Comparison of ENCODE assay signal across 9 cellular contexts in genomic region chr1:54950361-54951163, GRCh38. TPM values are rescaled to one million over a fixed set of nuclear protein-coding genes. Genes with fewer than 3 reads are reported as not detected.
A peak's percentile ranks its signal among the peaks of the same experiment; 100 is the strongest.
DNase-seq lines count a peak whose midpoint lies in the region; ATAC-seq and TF ChIP-seq lines count a peak whose summit lies in the region.
"Had no signal": no experiment of that assay in that cellular context is flagged by ENCODE, and none has a peak within 500 bp of the region (broad histone marks: within the 10 kb centered on the region; RNA-seq: fewer than 3 reads in every experiment).

No MANE protein-coding gene starts in this region.

- H3K27ac ChIP-seq in right cardiac atrium (ENCODE audit: low read length), result peak overlapping the region; percentile 65
- H3K27ac ChIP-seq in psoas muscle, result peak overlapping the region; percentile 47

- peaks cover 3% of the 10 kb centered on the region for H3K4me1 ChIP-seq in right cardiac atrium (ENCODE audit: control insufficient read depth, insufficient read depth, low read length)
- H3K4me1 ChIP-seq in psoas muscle, result peaks cover 3% of the 10 kb centered on the region

- no peaks in the 10 kb centered on the region for H3K36me3 ChIP-seq in psoas muscle (ENCODE audit: insufficient read depth in 1 of 2, low read depth in 1 of 2)

- peak; percentile 91 for ATAC-seq in Right ventricle myocardium inferior
- peak; percentile 87 for ATAC-seq in right cardiac atrium
- ATAC-seq in psoas muscle, result peak; percentile 84 to 92 (median 88)
- ATAC-seq in HG03196 (IDR thresholded peaks at IDR 0.05; ENCODE audit: unreplicated experiment), result no peak

- intact Hi-C loops in Right ventricle myocardium inferior (cut with DNase I), result loop anchor here (1.0 kb wide), 2 partner anchors 46 to 72 kb away; no protein-coding TSS in a partner anchor
- intact Hi-C loops in cardiac septum (cut with DNase I), result loop anchor here (2.0 kb wide), 2 partner anchors 46 to 72 kb away; no protein-coding TSS in a partner anchor
- intact Hi-C loops in right cardiac atrium (cut with DNase I), result loop anchor here (2.0 to 5.0 kb wide), 3 partner anchors 46 to 72 kb away; partner anchors contain the start of gene BSND (in 2 of the 4)
- intact Hi-C loops in psoas muscle (cut with DNase I), result loop anchor here (1.0 kb wide), 1 partner anchor 46 kb away; no protein-coding TSS in a partner anchor

- H3K9me3 ChIP-seq in right cardiac atrium (ENCODE audit: control insufficient read depth, low read length) (no peaks in the 10 kb centered on the region), psoas muscle (no peaks in the 10 kb centered on the region)

- TF ChIP-seq CTCF in psoas muscle (IDR thresholded peaks at IDR 0.05), result peak; percentile 74

- H3K27me3 ChIP-seq in right cardiac atrium (ENCODE audit: control insufficient read depth, insufficient read depth) (no peaks in the 10 kb centered on the region), psoas muscle (ENCODE audit: insufficient read depth in 3 of 3, low read length in 2 of 3) (no peaks in the 10 kb centered on the region)

- DNase-seq in Right ventricle myocardium inferior (ENCODE audit: missing footprints), result peak; percentile 73
- no peak for DNase-seq in cardiac septum (ENCODE audit: low spot score)
- peak; percentile 73 for DNase-seq in NAMALWA (ENCODE audit: low spot score)
- peak; percentile 73 for DNase-seq in SK-N-DZ (ENCODE audit: low spot score)
- peak in 53 of 56 donors; percentile 27 to 94 (median 63) for DNase-seq in amygdala (lab: John Stamatoyannopoulos, UW)
- DNase-seq in right cardiac atrium, result peak; percentile 72 to 84 (median 80)
- peak; percentile 66 to 80 for DNase-seq in psoas muscle

- no peak overlapping the region for H3K4me3 ChIP-seq in right cardiac atrium (ENCODE audit: low read length)
- peak overlapping the region; percentile 42 for H3K4me3 ChIP-seq in psoas muscle

- WGBS in right cardiac atrium, result 23% methylated on average over 27 of the region's 27 CpGs
- 16 to 26% (median 21%) methylated on average over 27 of the region's 27 CpGs for WGBS in psoas muscle, 3 donors

RNA-seq across cellular contexts. Expression of gene TMEM61, which starts 29.9 kb away (rescaled TPM):
- total RNA-seq in Right ventricle myocardium inferior (not detected), cardiac septum (not detected), right cardiac atrium (not detected), psoas muscle (under 1 TPM in 3 of 4 donors, not detected in 1; 0.34 to 0.54 (median 0.42) TPM)
- not detected in 2 replicates for polyA plus RNA-seq in SK-N-DZ (2014; cell fraction: cytosol; rRNA removed)
- not detected in 2 replicates for polyA plus RNA-seq in SK-N-DZ (2014; cell fraction: nucleus; rRNA removed)
- polyA plus RNA-seq in right cardiac atrium (0.09 TPM), psoas muscle (under 1 TPM; 0.05 to 0.16 (median 0.11) TPM)
- total RNA-seq: urinary bladder had no signal

RNA-seq across cellular contexts. Expression of gene BSND, which starts 48.2 kb away (rescaled TPM):
- not detected for total RNA-seq in Right ventricle myocardium inferior
- not detected for total RNA-seq in cardiac septum
- not detected in 2 replicates for polyA plus RNA-seq in SK-N-DZ (2014; cell fraction: cytosol; rRNA removed)
- not detected in 2 replicates for polyA plus RNA-seq in SK-N-DZ (2014; cell fraction: nucleus; rRNA removed)
- not detected for total RNA-seq in right cardiac atrium
- not detected for polyA plus RNA-seq in right cardiac atrium
- total RNA-seq in psoas muscle, result not detected
- polyA plus RNA-seq in psoas muscle, result not detected
- total RNA-seq: urinary bladder had no signal
- polyA plus RNA-seq: urinary bladder had no signal
